Comparison of ENCODE assay signal across 22 cellular contexts in genomic region chr20:58546312-58546711, GRCh38. TPM values are rescaled to one million over a fixed set of nuclear protein-coding genes. Genes with fewer than 3 reads are reported as not detected.
DNase-seq lines count a peak whose midpoint lies in the region; ATAC-seq, FAIRE-seq and TF ChIP-seq lines count a peak whose summit lies in the region.
"Had no signal": no experiment of that assay in that cellular context is flagged by ENCODE, and none has a peak within 500 bp of the region (broad histone marks: within the 10 kb centered on the region; RNA-seq: fewer than 3 reads in every experiment).

No MANE protein-coding gene starts in this region.

- no peak overlapping the region for H3K14ac ChIP-seq in mesenchymal stem cell (ENCODE audit: low read length in 2 of 2)

- H3K27ac ChIP-seq in astrocyte (ENCODE audit: low read depth, low read length): peak overlapping the region; percentile 64
- H3K27ac ChIP-seq in mesenchymal stem cell (ENCODE audit: low read length, poor library complexity, severe bottlenecking): no peak overlapping the region
- H3K27ac ChIP-seq in smooth muscle cell (ENCODE audit: low read depth): peak overlapping the region; percentile 44
- no peak overlapping the region for H3K27ac ChIP-seq in foreskin keratinocyte
- H3K27ac ChIP-seq: BLaER1 had no signal

- H3K9me3 Mint-ChIP-seq in HFFc6 (peaks cover 7% of the 10 kb centered on the region), astrocyte (ENCODE audit: unreplicated experiment) (peaks cover 2% of the 10 kb centered on the region)
- H3K9me3 Mint-ChIP-seq: CD4-positive, alpha-beta T cell; IgD-negative memory B cell had no signal

- H3K36me3 Mint-ChIP-seq in HFFc6 (ENCODE audit: low read depth) (peaks cover 11% of the 10 kb centered on the region; the same call in 1 of the 2 replicates), astrocyte (ENCODE audit: low read depth, unreplicated experiment) (peaks cover 4% of the 10 kb centered on the region)
- H3K36me3 Mint-ChIP-seq: IgD-negative memory B cell had no signal

- no peak overlapping the region for H3K4me2 ChIP-seq in astrocyte (ENCODE audit: low read length)
- H3K4me2 ChIP-seq in mesenchymal stem cell (ENCODE audit: low read length, poor library complexity, severe bottlenecking): no peak overlapping the region
- H3K4me2 ChIP-seq in smooth muscle cell: no peak overlapping the region
- H3K4me2 ChIP-seq: BLaER1 had no signal

- H3K27me3 Mint-ChIP-seq in HFFc6 (ENCODE audit: insufficient read depth) (peaks cover 3% of the 10 kb centered on the region), astrocyte (ENCODE audit: low read depth, unreplicated experiment) (no peaks in the 10 kb centered on the region)

- H3K23ac ChIP-seq in mesenchymal stem cell (ENCODE audit: low read length in 2 of 2): no peak overlapping the region

- H3K79me1 ChIP-seq in mesenchymal stem cell (replicated peaks; ENCODE audit: low read length, poor library complexity, severe bottlenecking): no peaks in the 10 kb centered on the region

- H3K9me3 ChIP-seq in astrocyte (ENCODE audit: insufficient read depth, low read depth, low read length) (no peaks in the 10 kb centered on the region), mesenchymal stem cell (ENCODE audit: control insufficient read depth, low read length) (no peaks in the 10 kb centered on the region), smooth muscle cell (replicated peaks; ENCODE audit: low read depth) (no peaks in the 10 kb centered on the region)
- H3K9me3 ChIP-seq: BLaER1, HAP-1 had no signal

- H3K36me3 ChIP-seq in astrocyte (ENCODE audit: insufficient read depth, low read length): no peaks in the 10 kb centered on the region
- H3K36me3 ChIP-seq in mesenchymal stem cell (ENCODE audit: control insufficient read depth in 1 of 2, insufficient read depth in 2 of 2, low read depth in 1 of 2, low read length in 2 of 2): no peaks in the 10 kb centered on the region
- no peaks in the 10 kb centered on the region for H3K36me3 ChIP-seq in smooth muscle cell (ENCODE audit: low read depth)
- H3K36me3 ChIP-seq: BLaER1, HAP-1 had no signal

- H2BK12ac ChIP-seq in mesenchymal stem cell (ENCODE audit: low read length in 2 of 2): no peak overlapping the region

- H3K79me2 ChIP-seq in astrocyte (ENCODE audit: insufficient read depth, low read length) (no peaks in the 10 kb centered on the region), smooth muscle cell (ENCODE audit: low read depth) (no peaks in the 10 kb centered on the region)

- TF ChIP-seq CTCF in HFFc6 (IDR thresholded peaks at IDR 0.05) (no peak), astrocyte (IDR thresholded peaks at IDR 0.05; ENCODE audit: insufficient read depth, low read depth, low read length) (no peak), smooth muscle cell (IDR thresholded peaks at IDR 0.05; ENCODE audit: borderline replicate concordance, insufficient read depth, poor library complexity, severe bottlenecking) (no peak), foreskin keratinocyte (conservative IDR thresholded peaks at IDR 0.05) (no peak)

- peak overlapping the region; percentile 47 for H2AK5ac ChIP-seq in mesenchymal stem cell (ENCODE audit: low read length, severe bottlenecking)

- no peak overlapping the region for H3K18ac ChIP-seq in mesenchymal stem cell (ENCODE audit: low read depth in 1 of 2, low read length in 2 of 2)

- H3K4me3 ChIP-seq in astrocyte (ENCODE audit: insufficient read depth, low read depth, low read length): no peak overlapping the region
- no peak overlapping the region for H3K4me3 ChIP-seq in mesenchymal stem cell (ENCODE audit: insufficient read depth in 1 of 2, low read depth in 1 of 2, low read length in 2 of 2)
- H3K4me3 ChIP-seq in smooth muscle cell: no peak overlapping the region
- H3K4me3 ChIP-seq: BLaER1, HAP-1 had no signal

- H3K4ac ChIP-seq in mesenchymal stem cell (ENCODE audit: low read depth in 1 of 2, low read length in 2 of 2): no peak overlapping the region

- peaks cover 4% of the 10 kb centered on the region for H3F3A ChIP-seq in smooth muscle cell (ENCODE audit: low read depth)

- DNase-seq in HFFc6 (no peak), astrocyte (ENCODE audit: low read depth) (no peak), mesenchymal stem cell (no peak), smooth muscle cell (lab: John Stamatoyannopoulos, UW; ENCODE audit: unreplicated experiment) (no peak), HEK293T (ENCODE audit: extremely low spot score) (no peak), SHP77 treated with DMSO at 0.1 percent for 48 hours (lab: John Stamatoyannopoulos, UW) (no peak), foreskin keratinocyte (no peak)
- DNase-seq: CD4-positive, alpha-beta T cell; COR-L47; DMS79; NCI-H146; NCI-H2029; NCI-H2227 treated with DMSO at 0.1 percent for 48 hours; NCI-H510A treated with DMSO at 0.1 percent for 48 hours; NCI-H774 had no signal

- POLR2A ChIA-PET in HEK293T (lab: Yijun Ruan, JAX): no interaction called here

- no peak overlapping the region for H4K91ac ChIP-seq in mesenchymal stem cell (ENCODE audit: low read length)

- H3K4me1 ChIP-seq in astrocyte (ENCODE audit: insufficient read depth, low read length) (peaks cover 55% of the 10 kb centered on the region), mesenchymal stem cell (ENCODE audit: control insufficient read depth, insufficient read depth, low read depth, low read length) (peaks cover 20% of the 10 kb centered on the region), smooth muscle cell (ENCODE audit: low read depth) (peaks cover 18% of the 10 kb centered on the region), foreskin keratinocyte (no peaks in the 10 kb centered on the region)
- H3K4me1 ChIP-seq: BLaER1, HAP-1 had no signal

- H3K4me1 Mint-ChIP-seq in HFFc6 (ENCODE audit: low read depth): peaks cover 61% of the 10 kb centered on the region
- H3K4me1 Mint-ChIP-seq in astrocyte (ENCODE audit: low read depth, unreplicated experiment): peaks cover 30% of the 10 kb centered on the region
- H3K4me1 Mint-ChIP-seq: IgD-negative memory B cell had no signal

- 94% methylated on average over 7 of the region's 7 CpGs for WGBS in mesenchymal stem cell
- WGBS in smooth muscle cell (ENCODE audit: low lambda C conversion rate): 94% methylated on average over 7 of the region's 7 CpGs

- H3K9ac ChIP-seq in astrocyte (ENCODE audit: low read length): peak overlapping the region; percentile 4
- H3K9ac ChIP-seq in mesenchymal stem cell (ENCODE audit: low read length): no peak overlapping the region
- H3K9ac ChIP-seq in smooth muscle cell (ENCODE audit: low read depth): no peak overlapping the region
- H3K9ac ChIP-seq: BLaER1 had no signal

- FAIRE-seq in astrocyte (lab: Jason Lieb, UNC): no peak

- no peak overlapping the region for H2BK120ac ChIP-seq in mesenchymal stem cell (ENCODE audit: low read depth, low read length)

- H3K27ac Mint-ChIP-seq in HFFc6 (peak overlapping the region; percentile 70; the same call in 1 of the 2 replicates), astrocyte (ENCODE audit: unreplicated experiment) (no peak overlapping the region)
- H3K27ac Mint-ChIP-seq: CD4-positive, alpha-beta T cell; IgD-negative memory B cell had no signal

- H2BK5ac ChIP-seq in mesenchymal stem cell (ENCODE audit: low read depth, low read length, poor library complexity, severe bottlenecking): no peak overlapping the region

- ATAC-seq in GM19351 (IDR thresholded peaks at IDR 0.05; ENCODE audit: unreplicated experiment) (no peak), foreskin keratinocyte (no peak)
- ATAC-seq: Panc1 had no signal

- H4K20me1 ChIP-seq in astrocyte (ENCODE audit: insufficient read depth, low read length) (no peaks in the 10 kb centered on the region), smooth muscle cell (ENCODE audit: low read depth) (no peaks in the 10 kb centered on the region)
- H4K20me1 ChIP-seq: BLaER1 had no signal

- H2AFZ ChIP-seq in astrocyte (ENCODE audit: low read depth, low read length) (no peak overlapping the region), mesenchymal stem cell (ENCODE audit: low read depth, low read length) (no peak overlapping the region), smooth muscle cell (ENCODE audit: low read depth) (no peak overlapping the region)

- no peak overlapping the region for H2BK15ac ChIP-seq in mesenchymal stem cell (ENCODE audit: low read depth, poor library complexity, severe bottlenecking)

- no peak overlapping the region for H4K8ac ChIP-seq in mesenchymal stem cell (ENCODE audit: low read length)

- CTCF ChIA-PET in HEK293T (lab: Yijun Ruan, JAX): no interaction called here

- no peak overlapping the region; the same call in 1 of the 2 replicates for H3K4me3 Mint-ChIP-seq in HFFc6
- H3K4me3 Mint-ChIP-seq in astrocyte (ENCODE audit: unreplicated experiment): no peak overlapping the region
- H3K4me3 Mint-ChIP-seq: CD4-positive, alpha-beta T cell; IgD-negative memory B cell had no signal

- H3K27me3 ChIP-seq in astrocyte (ENCODE audit: insufficient read depth, low read length) (no peaks in the 10 kb centered on the region), mesenchymal stem cell (ENCODE audit: control insufficient read depth in 1 of 2, insufficient read depth in 1 of 2, low read length in 2 of 2) (no peaks in the 10 kb centered on the region), smooth muscle cell (ENCODE audit: low read depth) (no peaks in the 10 kb centered on the region), foreskin keratinocyte (peaks cover 22% of the 10 kb centered on the region)
- H3K27me3 ChIP-seq: BLaER1 had no signal

TF ChIP-seq in HEK293T, 16 proteins besides CTCF, POLR2A, EP300 and RAD21:
- TF ChIP-seq PKNOX1 (IDR thresholded peaks at IDR 0.05): no peak
- no peak for TF ChIP-seq L3MBTL2 (conservative IDR thresholded peaks at IDR 0.05)
- no peak for TF ChIP-seq LEF1 (IDR thresholded peaks at IDR 0.05; ENCODE audit: borderline replicate concordance)
- no peak for TF ChIP-seq TARDBP (IDR thresholded peaks at IDR 0.05)
- no peak for TF ChIP-seq NFRKB (IDR thresholded peaks at IDR 0.05)
- no peak for TF ChIP-seq FOXM1 (IDR thresholded peaks at IDR 0.05; ENCODE audit: borderline replicate concordance)
- no peak for TF ChIP-seq ARNT (IDR thresholded peaks at IDR 0.05)

RNA-seq across cellular contexts. Expression of gene APCDD1L, which starts 31.1 kb away (rescaled TPM):
- total RNA-seq in HFFc6 (2021; fragmentation: NEBNext Ultra II Directional; extraction: Animal tissue kit (Norgen Biotek cat#: 25700)): 10 to 100 TPM; 14.5 to 43.3 (median 34.9) TPM
- total RNA-seq in astrocyte: 16.4 and 23.3 TPM in 2 replicates
- 0.17 TPM for polyA plus RNA-seq in mesenchymal stem cell (2013, experiment 1 of 2)
- 0.16 TPM for polyA plus RNA-seq in mesenchymal stem cell (2013, experiment 2 of 2)
- 8.1 and 9.4 TPM in 2 replicates for total RNA-seq in smooth muscle cell
- 18.3 and 20.6 TPM in 2 replicates for polyA plus RNA-seq in smooth muscle cell
- total RNA-seq in foreskin keratinocyte: 2.1 and 4.4 TPM in 2 replicates
- 2.2 and 3.5 TPM in 2 replicates for polyA plus RNA-seq in foreskin keratinocyte
- total RNA-seq: A673; CD4-positive, alpha-beta T cell; SK-MEL-5 had no signal

Comparison
In these comparisons a context has a peak if more than half of its experiments do, and no peak if none do; other contexts are left out.
1. H3K27ac ChIP-seq: peak in astrocyte (single experiment) and smooth muscle cell (single experiment); none in mesenchymal stem cell (single experiment) and foreskin keratinocyte (single experiment).